In the genomic region with DNA sequence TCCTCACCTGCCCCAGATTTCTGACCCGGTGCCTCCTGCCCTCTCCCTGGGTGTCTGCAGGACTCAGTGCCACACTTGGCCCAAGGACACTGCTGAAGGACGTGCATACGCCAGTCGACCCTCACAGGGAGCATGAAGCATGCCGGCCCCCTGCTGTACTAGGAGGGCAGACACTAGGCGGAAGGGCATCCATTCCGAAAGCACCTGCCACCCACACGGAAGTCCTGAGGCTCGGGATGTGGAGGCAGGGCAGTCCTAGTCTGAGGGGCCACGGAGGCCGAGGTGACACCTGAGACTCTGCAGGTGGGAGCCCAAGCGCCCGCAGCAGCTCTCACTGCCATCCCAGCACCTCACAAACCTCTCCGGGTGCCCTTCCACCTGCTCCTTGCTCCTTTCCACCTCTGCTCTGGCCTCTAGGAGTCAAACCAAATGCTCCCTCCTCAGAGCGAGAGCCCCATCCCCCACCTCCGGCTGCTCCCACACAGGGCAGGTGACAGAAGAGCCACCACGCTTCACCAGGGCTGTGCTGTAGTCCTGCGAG, we compare ENCODE assay signal across 16 cellular contexts. TPM values are rescaled to one million over a fixed set of nuclear protein-coding genes. Genes with fewer than 3 reads are reported as not detected.
DNase-seq lines count a peak whose midpoint lies in the region; ATAC-seq, FAIRE-seq and TF ChIP-seq lines count a peak whose summit lies in the region.
"Had no signal": no experiment of that assay in that cellular context is flagged by ENCODE, and none has a peak within 500 bp of the region (broad histone marks: within the 10 kb centered on the region; RNA-seq: fewer than 3 reads in every experiment).

No MANE protein-coding gene starts in this region.

- FAIRE-seq in D721Med (lab: Jason Lieb, UNC): no peak
- FAIRE-seq: endothelial cell of umbilical vein, RCC 7860 had no signal

- peaks cover 20% of the 10 kb centered on the region for H3K4me1 Mint-ChIP-seq in activated T-cell treated with anti-CD3 and anti-CD28 coated beads, Interleukin-2, amount 50 U/mL, for 4 hours (ENCODE audit: low read depth)
- H3K4me1 Mint-ChIP-seq in endothelial cell (ENCODE audit: unreplicated experiment): peaks cover 10% of the 10 kb centered on the region

- H3K27ac Mint-ChIP-seq in endothelial cell (ENCODE audit: unreplicated experiment): no peak overlapping the region

- H3K79me2 ChIP-seq in osteoblast (ENCODE audit: insufficient read depth, low read length): peaks cover 22% of the 10 kb centered on the region

- H3K4me3 ChIP-seq in HEK293 (ENCODE audit: low read depth, low read length) (no peak overlapping the region), osteoblast (ENCODE audit: insufficient read depth, low read length) (no peak overlapping the region)
- H3K4me3 ChIP-seq: BLaER1, breast epithelium, ovary had no signal

- POLR2A ChIA-PET in HEK293 (lab: Yijun Ruan, JAX): interaction anchor here (0.6 kb wide), 1 partner anchor 705 kb away, joined by 5 read pairs; no protein-coding TSS in a partner anchor

- H3K9me3 ChIP-seq in HEK293 (ENCODE audit: control insufficient read depth, insufficient read depth, low read depth, low read length) (no peaks in the 10 kb centered on the region), osteoblast (ENCODE audit: low read depth, low read length) (no peaks in the 10 kb centered on the region)
- H3K9me3 ChIP-seq: BLaER1, breast epithelium, ovary had no signal

- TF ChIP-seq CTCF in HEK293 (tag by site-specific recombination; IDR thresholded peaks at IDR 0.05) (no peak), endothelial cell (IDR thresholded peaks at IDR 0.05; ENCODE audit: unreplicated experiment) (no peak), osteoblast (IDR thresholded peaks at IDR 0.05; ENCODE audit: extremely low read depth, low read depth, low read length) (no peak), D721Med (IDR thresholded peaks at IDR 0.05; ENCODE audit: insufficient read depth, missing control alignments) (no peak)

- H3K27me3 ChIP-seq in osteoblast (ENCODE audit: insufficient read depth, low read length): no peaks in the 10 kb centered on the region
- H3K27me3 ChIP-seq: BLaER1, breast epithelium, ovary had no signal

- no peaks in the 10 kb centered on the region for H3K36me3 Mint-ChIP-seq in activated T-cell treated with anti-CD3 and anti-CD28 coated beads, Interleukin-2, amount 50 U/mL, for 4 hours (ENCODE audit: insufficient read depth)
- no peaks in the 10 kb centered on the region for H3K36me3 Mint-ChIP-seq in endothelial cell (ENCODE audit: low read depth, unreplicated experiment)

- H3K4me1 ChIP-seq in HEK293 (ENCODE audit: control insufficient read depth, insufficient read depth, low read length) (no peaks in the 10 kb centered on the region), osteoblast (ENCODE audit: insufficient read depth, low read length) (peaks cover 15% of the 10 kb centered on the region)

- no peak overlapping the region for H2AFZ ChIP-seq in osteoblast (ENCODE audit: low read length)

- H4K20me1 ChIP-seq in osteoblast (ENCODE audit: insufficient read depth, low read length): peaks cover 7% of the 10 kb centered on the region

- CTCF ChIA-PET in HEK293 (lab: Yijun Ruan, JAX): interaction anchor here (0.5 to 2.6 kb wide), 3 partner anchors 9 to 914 kb away, joined by 3 to 12 read pairs (median 3); no protein-coding TSS in a partner anchor

- ATAC-seq in activated T-cell treated with anti-CD3 and anti-CD28 coated beads, Interleukin-2, amount 50 U/mL, for 4 hours: no peak
- ATAC-seq in HG02759 (IDR thresholded peaks at IDR 0.05; ENCODE audit: unreplicated experiment): no peak
- ATAC-seq: sciatic nerve had no signal

- H3K9me3 Mint-ChIP-seq in activated T-cell treated with anti-CD3 and anti-CD28 coated beads, Interleukin-2, amount 50 U/mL, for 4 hours: no peaks in the 10 kb centered on the region
- H3K9me3 Mint-ChIP-seq in endothelial cell (ENCODE audit: unreplicated experiment): no peaks in the 10 kb centered on the region

- H3K27me3 Mint-ChIP-seq in activated T-cell treated with anti-CD3 and anti-CD28 coated beads, Interleukin-2, amount 50 U/mL, for 4 hours (ENCODE audit: low read depth): no peaks in the 10 kb centered on the region
- peaks cover 15% of the 10 kb centered on the region for H3K27me3 Mint-ChIP-seq in endothelial cell (ENCODE audit: unreplicated experiment)

- H3K36me3 ChIP-seq in HEK293 (ENCODE audit: control insufficient read depth in 2 of 2, insufficient read depth in 1 of 2, low read length in 2 of 2) (peaks cover 0 to 22% of the 10 kb centered on the region in 2 experiments; a peak in 1 of 3 replicates), osteoblast (ENCODE audit: insufficient read depth, low read length) (no peaks in the 10 kb centered on the region)
- H3K36me3 ChIP-seq: breast epithelium, ovary had no signal

- H3K27ac ChIP-seq in HEK293 (ENCODE audit: extremely low read depth, low read depth, low read length) (no peak overlapping the region), osteoblast (ENCODE audit: low read depth, low read length) (no peak overlapping the region)
- H3K27ac ChIP-seq: BLaER1, breast epithelium, ovary had no signal

- no peak for DNase-seq in activated T-cell treated with anti-CD3 and anti-CD28 coated beads, Interleukin-2, amount 50 U/mL, for 4 hours
- no peak for DNase-seq in activated T-cell treated with anti-CD3 and anti-CD28 coated beads, Interleukin-2, amount 50 U/mL, for 48 hours
- DNase-seq in endothelial cell (ENCODE audit: low spot score) (no peak), osteoblast (ENCODE audit: insufficient read length, low spot score, missing footprints) (peak; percentile 55), OCI-M1 (lab: John Stamatoyannopoulos, UW) (no peak), D721Med (ENCODE audit: insufficient read length, low spot score) (no peak)
- DNase-seq: dermis blood vessel endothelial cell, NCI-H2081 treated with DMSO at 0.1 percent for 48 hours had no signal

- no peak overlapping the region for H3K4me2 ChIP-seq in osteoblast (ENCODE audit: insufficient read depth, low read length)

- H3K4me3 Mint-ChIP-seq in activated T-cell treated with anti-CD3 and anti-CD28 coated beads, Interleukin-2, amount 50 U/mL, for 4 hours: peak overlapping the region; percentile 12
- peak overlapping the region; percentile 94 for H3K4me3 Mint-ChIP-seq in endothelial cell (ENCODE audit: unreplicated experiment)

TF ChIP-seq in HEK293, 187 proteins besides CTCF, POLR2A, EP300 and RAD21:
- TF ChIP-seq MEIS1 (CRISPR knock-in tag; IDR thresholded peaks at IDR 0.05; ENCODE audit: borderline replicate concordance) (no peak), EGR2 (tag by site-specific recombination; IDR thresholded peaks at IDR 0.05; ENCODE audit: low read depth) (peak; percentile 54)

RNA-seq across cellular contexts. Expression of gene NPHP4, which starts 2.4 kb away (rescaled TPM):
- total RNA-seq in activated T-cell treated with anti-CD3 and anti-CD28 coated beads, Interleukin-2, amount 50 U/mL, for 4 hours: 1 to 10 TPM; 7.0 to 9.3 (median 7.1) TPM
- total RNA-seq in endothelial cell (ENCODE audit: unreplicated experiment): 15.3 TPM
- total RNA-seq in osteoblast: 6.5 and 8.0 TPM in 2 replicates

RNA-seq across cellular contexts. Expression of gene KCNAB2, which starts 55.9 kb away (rescaled TPM):
- 100 to 1,000 TPM; 199 to 230 (median 202) TPM for total RNA-seq in activated T-cell treated with anti-CD3 and anti-CD28 coated beads, Interleukin-2, amount 50 U/mL, for 4 hours
- 4.1 TPM for total RNA-seq in endothelial cell (ENCODE audit: unreplicated experiment)
- 5.0 and 5.8 TPM in 2 replicates for total RNA-seq in osteoblast

Comparison
In these comparisons a context has a peak if more than half of its experiments do, and no peak if none do; other contexts are left out.
1. RNA of gene KCNAB2, which starts 55.9 kb away (total RNA-seq): 199 to 230 TPM in activated T-cell treated with anti-CD3 and anti-CD28 coated beads, Interleukin-2, amount 50 U/mL, for 4 hours; 5.0 to 5.8 TPM in osteoblast and 4.1 TPM in endothelial cell (single experiment); every median in the first group is over 10 times any median in the second.